In genomic region chr17:74981979-74982662, GRCh38 we compare ENCODE assay signal across 1 cellular context.
TF ChIP-seq lines count a peak whose summit lies in the region.

No MANE protein-coding gene starts in this region.

TF ChIP-seq in K562, 482 proteins besides CTCF, POLR2A, EP300 and RAD21 (continued from another document and continues in another):
- TF ChIP-seq C11orf30 (IDR thresholded peaks at IDR 0.05; ENCODE audit: low read depth) (peak; percentile 26; the same call in 1 of the 2 replicates), DMBX1 (CRISPR knock-in tag; IDR thresholded peaks at IDR 0.05; ENCODE audit: borderline replicate concordance) (no peak), SMARCA5 (IDR thresholded peaks at IDR 0.05) (no peak), HMGN3 (IDR thresholded peaks at IDR 0.05; ENCODE audit: borderline replicate concordance, extremely low read depth, insufficient read length, low read depth, low read length) (peak; percentile 93), NR2C1 (IDR thresholded peaks at IDR 0.05) (peak; percentile 84), NR2C1 (tag; IDR thresholded peaks at IDR 0.05) (peak; percentile 89), ZNF239 (CRISPR knock-in tag; IDR thresholded peaks at IDR 0.05) (no peak), ZNF134 (CRISPR knock-in tag; conservative IDR thresholded peaks at IDR 0.05) (no peak), ZNF696 (CRISPR knock-in tag; conservative IDR thresholded peaks at IDR 0.05) (no peak), GABPB2 (CRISPR knock-in tag; conservative IDR thresholded peaks at IDR 0.05) (no peak), ZNF277 (CRISPR knock-in tag; IDR thresholded peaks at IDR 0.05; ENCODE audit: borderline replicate concordance) (no peak), DACH1 (IDR thresholded peaks at IDR 0.05; ENCODE audit: partially characterized antibody) (peak; percentile 7), SMARCE1 (IDR thresholded peaks at IDR 0.05) (peak; percentile 79), POLR2H (tag; IDR thresholded peaks at IDR 0.05; ENCODE audit: low read depth) (no peak; the same call in none of the 2 replicates), NFXL1 (CRISPR knock-in tag; IDR thresholded peaks at IDR 0.05) (no peak), E2F4 (CRISPR knock-in tag; IDR thresholded peaks at IDR 0.05; ENCODE audit: low read depth) (peak; percentile 7; the same call in 1 of the 2 replicates), HOXB6 (CRISPR knock-in tag; IDR thresholded peaks at IDR 0.05; ENCODE audit: borderline replicate concordance) (no peak), MCM7 (IDR thresholded peaks at IDR 0.05) (no peak), NCOA2 (IDR thresholded peaks at IDR 0.05; ENCODE audit: partially characterized antibody in 2 of 2) (no peak), ZNF717 (CRISPR knock-in tag; IDR thresholded peaks at IDR 0.05) (no peak), ZNF512 (tag; IDR thresholded peaks at IDR 0.05) (no peak), ETS2 (tag; IDR thresholded peaks at IDR 0.05; ENCODE audit: borderline replicate concordance, poor library complexity, severe bottlenecking) (no peak), TEAD1 (CRISPR knock-in tag; IDR thresholded peaks at IDR 0.05) (peak in 1 of 2 experiments; percentile 40; a peak in 1 of 4 replicates), NFIX (CRISPR knock-in tag; IDR thresholded peaks at IDR 0.05; ENCODE audit: low read depth) (no peak), ZC3H8 (IDR thresholded peaks at IDR 0.05) (no peak), POLR3G (IDR thresholded peaks at IDR 0.05; ENCODE audit: extremely low read depth, insufficient read length, insufficient replicate concordance) (no peak), RHOXF2B (CRISPR knock-in tag; conservative IDR thresholded peaks at IDR 0.05) (no peak), SAP30 (IDR thresholded peaks at IDR 0.05; ENCODE audit: borderline replicate concordance, insufficient read depth, low read depth, low read length, poor library complexity, severe bottlenecking) (peak; percentile 79), SNIP1 (IDR thresholded peaks at IDR 0.05; ENCODE audit: low read depth) (no peak), MTF1 (CRISPR knock-in tag; IDR thresholded peaks at IDR 0.05; ENCODE audit: borderline replicate concordance) (no peak), E4F1 (CRISPR knock-in tag; IDR thresholded peaks at IDR 0.05; ENCODE audit: borderline replicate concordance) (no peak)
- TF ChIP-seq, protein P1, sequence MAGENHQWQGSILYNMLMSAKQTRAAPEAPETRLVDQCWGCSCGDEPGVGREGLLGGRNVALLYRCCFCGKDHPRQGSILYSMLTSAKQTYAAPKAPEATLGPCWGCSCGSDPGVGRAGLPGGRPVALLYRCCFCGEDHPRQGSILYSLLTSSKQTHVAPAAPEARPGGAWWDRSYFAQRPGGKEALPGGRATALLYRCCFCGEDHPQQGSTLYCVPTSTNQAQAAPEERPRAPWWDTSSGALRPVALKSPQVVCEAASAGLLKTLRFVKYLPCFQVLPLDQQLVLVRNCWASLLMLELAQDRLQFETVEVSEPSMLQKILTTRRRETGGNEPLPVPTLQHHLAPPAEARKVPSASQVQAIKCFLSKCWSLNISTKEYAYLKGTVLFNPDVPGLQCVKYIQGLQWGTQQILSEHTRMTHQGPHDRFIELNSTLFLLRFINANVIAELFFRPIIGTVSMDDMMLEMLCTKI (IDR thresholded peaks at IDR 0.05; ENCODE audit: partially characterized antibody), result no peak
- TF ChIP-seq, protein P2, sequence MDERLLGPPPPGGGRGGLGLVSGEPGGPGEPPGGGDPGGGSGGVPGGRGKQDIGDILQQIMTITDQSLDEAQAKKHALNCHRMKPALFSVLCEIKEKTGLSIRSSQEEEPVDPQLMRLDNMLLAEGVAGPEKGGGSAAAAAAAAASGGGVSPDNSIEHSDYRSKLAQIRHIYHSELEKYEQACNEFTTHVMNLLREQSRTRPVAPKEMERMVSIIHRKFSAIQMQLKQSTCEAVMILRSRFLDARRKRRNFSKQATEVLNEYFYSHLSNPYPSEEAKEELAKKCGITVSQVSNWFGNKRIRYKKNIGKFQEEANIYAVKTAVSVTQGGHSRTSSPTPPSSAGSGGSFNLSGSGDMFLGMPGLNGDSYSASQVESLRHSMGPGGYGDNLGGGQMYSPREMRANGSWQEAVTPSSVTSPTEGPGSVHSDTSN (CRISPR knock-in tag; IDR thresholded peaks at IDR 0.05; ENCODE audit: low read depth), result no peak
- TF ChIP-seq, protein P2 (tag; conservative IDR thresholded peaks at IDR 0.05; ENCODE audit: low read depth), result no peak
- TF ChIP-seq, protein P3, sequence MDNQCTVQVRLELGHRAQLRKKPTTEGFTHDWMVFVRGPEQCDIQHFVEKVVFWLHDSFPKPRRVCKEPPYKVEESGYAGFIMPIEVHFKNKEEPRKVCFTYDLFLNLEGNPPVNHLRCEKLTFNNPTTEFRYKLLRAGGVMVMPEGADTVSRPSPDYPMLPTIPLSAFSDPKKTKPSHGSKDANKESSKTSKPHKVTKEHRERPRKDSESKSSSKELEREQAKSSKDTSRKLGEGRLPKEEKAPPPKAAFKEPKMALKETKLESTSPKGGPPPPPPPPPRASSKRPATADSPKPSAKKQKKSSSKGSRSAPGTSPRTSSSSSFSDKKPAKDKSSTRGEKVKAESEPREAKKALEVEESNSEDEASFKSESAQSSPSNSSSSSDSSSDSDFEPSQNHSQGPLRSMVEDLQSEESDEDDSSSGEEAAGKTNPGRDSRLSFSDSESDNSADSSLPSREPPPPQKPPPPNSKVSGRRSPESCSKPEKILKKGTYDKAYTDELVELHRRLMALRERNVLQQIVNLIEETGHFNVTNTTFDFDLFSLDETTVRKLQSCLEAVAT (IDR thresholded peaks at IDR 0.05), result peak; percentile 12 to 52; a peak in 1 of 4 replicates
- TF ChIP-seq, protein P4, sequence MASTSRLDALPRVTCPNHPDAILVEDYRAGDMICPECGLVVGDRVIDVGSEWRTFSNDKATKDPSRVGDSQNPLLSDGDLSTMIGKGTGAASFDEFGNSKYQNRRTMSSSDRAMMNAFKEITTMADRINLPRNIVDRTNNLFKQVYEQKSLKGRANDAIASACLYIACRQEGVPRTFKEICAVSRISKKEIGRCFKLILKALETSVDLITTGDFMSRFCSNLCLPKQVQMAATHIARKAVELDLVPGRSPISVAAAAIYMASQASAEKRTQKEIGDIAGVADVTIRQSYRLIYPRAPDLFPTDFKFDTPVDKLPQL (IDR thresholded peaks at IDR 0.05; ENCODE audit: extremely low read depth, insufficient read length), result no peak
- TF ChIP-seq, protein P5, sequence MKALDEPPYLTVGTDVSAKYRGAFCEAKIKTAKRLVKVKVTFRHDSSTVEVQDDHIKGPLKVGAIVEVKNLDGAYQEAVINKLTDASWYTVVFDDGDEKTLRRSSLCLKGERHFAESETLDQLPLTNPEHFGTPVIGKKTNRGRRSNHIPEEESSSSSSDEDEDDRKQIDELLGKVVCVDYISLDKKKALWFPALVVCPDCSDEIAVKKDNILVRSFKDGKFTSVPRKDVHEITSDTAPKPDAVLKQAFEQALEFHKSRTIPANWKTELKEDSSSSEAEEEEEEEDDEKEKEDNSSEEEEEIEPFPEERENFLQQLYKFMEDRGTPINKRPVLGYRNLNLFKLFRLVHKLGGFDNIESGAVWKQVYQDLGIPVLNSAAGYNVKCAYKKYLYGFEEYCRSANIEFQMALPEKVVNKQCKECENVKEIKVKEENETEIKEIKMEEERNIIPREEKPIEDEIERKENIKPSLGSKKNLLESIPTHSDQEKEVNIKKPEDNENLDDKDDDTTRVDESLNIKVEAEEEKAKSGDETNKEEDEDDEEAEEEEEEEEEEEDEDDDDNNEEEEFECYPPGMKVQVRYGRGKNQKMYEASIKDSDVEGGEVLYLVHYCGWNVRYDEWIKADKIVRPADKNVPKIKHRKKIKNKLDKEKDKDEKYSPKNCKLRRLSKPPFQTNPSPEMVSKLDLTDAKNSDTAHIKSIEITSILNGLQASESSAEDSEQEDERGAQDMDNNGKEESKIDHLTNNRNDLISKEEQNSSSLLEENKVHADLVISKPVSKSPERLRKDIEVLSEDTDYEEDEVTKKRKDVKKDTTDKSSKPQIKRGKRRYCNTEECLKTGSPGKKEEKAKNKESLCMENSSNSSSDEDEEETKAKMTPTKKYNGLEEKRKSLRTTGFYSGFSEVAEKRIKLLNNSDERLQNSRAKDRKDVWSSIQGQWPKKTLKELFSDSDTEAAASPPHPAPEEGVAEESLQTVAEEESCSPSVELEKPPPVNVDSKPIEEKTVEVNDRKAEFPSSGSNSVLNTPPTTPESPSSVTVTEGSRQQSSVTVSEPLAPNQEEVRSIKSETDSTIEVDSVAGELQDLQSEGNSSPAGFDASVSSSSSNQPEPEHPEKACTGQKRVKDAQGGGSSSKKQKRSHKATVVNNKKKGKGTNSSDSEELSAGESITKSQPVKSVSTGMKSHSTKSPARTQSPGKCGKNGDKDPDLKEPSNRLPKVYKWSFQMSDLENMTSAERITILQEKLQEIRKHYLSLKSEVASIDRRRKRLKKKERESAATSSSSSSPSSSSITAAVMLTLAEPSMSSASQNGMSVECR (CRISPR knock-in tag; IDR thresholded peaks at IDR 0.05), result no peak; the same call in 1 of the 2 replicates
